Comparison of ENCODE assay signal across 28 cellular contexts in genomic region chr2:16383411-16383810, GRCh38.
DNase-seq lines count a peak whose midpoint lies in the region; TF ChIP-seq lines count a peak whose summit lies in the region.
"Had no signal": no experiment of that assay in that cellular context is flagged by ENCODE, and none has a peak within 500 bp of the region (broad histone marks: within the 10 kb centered on the region; RNA-seq: fewer than 3 reads in every experiment).

No MANE protein-coding gene starts in this region.

- H3K9me3 ChIP-seq in BE2C, result peaks cover 16% of the 10 kb centered on the region
- H3K9me3 ChIP-seq in neuron (ENCODE audit: low read length), result no peaks in the 10 kb centered on the region
- H3K9me3 ChIP-seq: A549; BLaER1; BLaER1 treated with 17β-estradiol and CSF1 and Interleukin-3, amounts not matched to agents 10 nM and 100 nM had no signal

- no peak overlapping the region for H3K4me3 ChIP-seq in BE2C (ENCODE audit: low read depth, low read length)
- H3K4me3 ChIP-seq in neuron (ENCODE audit: low read length), result no peak overlapping the region
- H3K4me3 ChIP-seq: A549; BLaER1; BLaER1 treated with 17β-estradiol and CSF1 and Interleukin-3, amounts not matched to agents 10 nM and 100 nM had no signal

- peaks cover 20% of the 10 kb centered on the region for H3K27me3 ChIP-seq in BE2C
- no peaks in the 10 kb centered on the region for H3K27me3 ChIP-seq in neuron (ENCODE audit: insufficient read depth, low read length)
- H3K27me3 ChIP-seq: BLaER1; BLaER1 treated with 17β-estradiol and CSF1 and Interleukin-3, amounts not matched to agents 10 nM and 100 nM had no signal

- H2AFZ ChIP-seq in neuron (ENCODE audit: low read depth, low read length), result peak overlapping the region; percentile 9

- TF ChIP-seq CTCF in BE2C (IDR thresholded peaks at IDR 0.05; ENCODE audit: low read depth, low read length), result no peak

- peak; percentile 98 for DNase-seq in NCI-H526 treated with DMSO at 0.1 percent for 48 hours (lab: John Stamatoyannopoulos, UW)
- DNase-seq in NCI-H526 (lab: John Stamatoyannopoulos, UW), result no peak
- DNase-seq in BE2C, result peak; percentile 96
- no peak for DNase-seq in activated CD4-positive, alpha-beta T cell treated with anti-CD3 and anti-CD28 coated beads, Interleukin-2, amount 50 U/mL, for 48 hours
- DNase-seq in islet precursor cell, result no peak
- DNase-seq: 8988T; ACHN; AML-193; C1 segment of cervical spinal cord; Caco-2; Calu3; CD4-positive, alpha-beta memory T cell; CD4-positive, alpha-beta T cell; CD4-positive, CD25-positive, alpha-beta regulatory T cell; CD8-positive, alpha-beta memory T cell; CD8-positive, alpha-beta T cell; COR-L47; DMS 273 treated with DMSO at 0.1 percent for 48 hours; DMS153; DMS53; DMS79; DMS79 treated with DMSO at 0.1 percent for 48 hours; DND-41; EL had no signal

- H3K36me3 ChIP-seq in BE2C (no peaks in the 10 kb centered on the region), neuron (ENCODE audit: insufficient read depth, low read length) (no peaks in the 10 kb centered on the region)
- H3K36me3 ChIP-seq: BLaER1; BLaER1 treated with 17β-estradiol and CSF1 and Interleukin-3, amounts not matched to agents 10 nM and 100 nM had no signal

- H3K4me1 ChIP-seq in BE2C (peaks cover 6% of the 10 kb centered on the region), neuron (ENCODE audit: insufficient read depth, low read length) (peaks cover 12% of the 10 kb centered on the region)
- H3K4me1 ChIP-seq: A549; BLaER1; BLaER1 treated with 17β-estradiol and CSF1 and Interleukin-3, amounts not matched to agents 10 nM and 100 nM; Caco-2 had no signal

Comparison
In these comparisons a context has a peak if more than half of its experiments do, and no peak if none do; other contexts are left out.
1. DNase-seq: peak in NCI-H526 treated with DMSO at 0.1 percent for 48 hours (single experiment) and BE2C (single experiment); none in NCI-H526 (0 of 2), activated CD4-positive, alpha-beta T cell treated with anti-CD3 and anti-CD28 coated beads, Interleukin-2, amount 50 U/mL, for 48 hours (0 of 2) and islet precursor cell (single experiment).